Comparison of ENCODE assay signal across 17 cellular contexts in genomic region chr12:95248095-95248494, GRCh38.
"Had no signal": no experiment of that assay in that cellular context is flagged by ENCODE, and none has a peak within 500 bp of the region (broad histone marks: within the 10 kb centered on the region; RNA-seq: fewer than 3 reads in every experiment).

No MANE protein-coding gene starts in this region.

- ATAC-seq: left cardiac atrium; stimulated activated effector memory CD8-positive, alpha-beta T cell treated with anti-CD3 and anti-CD28 coated beads, Interleukin-12 subunit alpha, Interleukin-12 subunit beta, amount 100 ng/mL, for 72 hours had no signal

- H3K27me3 ChIP-seq: tibial artery had no signal

- DNase-seq: activated CD4-positive, alpha-beta T cell treated with anti-CD3 and anti-CD28 coated beads, Interleukin-2, amount 10 ng/mL, durations not matched to agents 7 days and 5 days; activated CD8-positive, alpha-beta memory T cell treated with anti-CD3 and anti-CD28 coated beads, Interleukin-2, amount 50 U/mL, for 48 hours; activated naive CD4-positive, alpha-beta T cell; activated naive CD8-positive, alpha-beta T cell treated with anti-CD3 and anti-CD28 coated beads, Interleukin-2, amount 10 ng/mL, durations not matched to agents 7 days and 5 days; central memory CD4-positive, alpha-beta T cell; cortex of kidney; effector CD4-positive, alpha-beta T cell; foreskin melanocyte; left cardiac atrium; midbrain; tibial artery had no signal

- H3K27ac ChIP-seq: parathyroid adenoma, tibial artery had no signal

- H3K9ac ChIP-seq: parathyroid adenoma had no signal

- H2AFZ ChIP-seq: parathyroid adenoma had no signal

- H3K4me3 ChIP-seq: lung, tibial artery had no signal

- H3K27ac Mint-ChIP-seq: activated CD4-positive, alpha-beta T cell treated with anti-CD3 and anti-CD28 coated beads, Interleukin-2, amount 10 ng/mL, durations not matched to agents 7 days and 5 days; activated naive CD8-positive, alpha-beta T cell treated with anti-CD3 and anti-CD28 coated beads, Interleukin-2, amount 10 ng/mL, durations not matched to agents 7 days and 5 days; activated T-helper 1 cell treated with anti-CD3 and anti-CD28 coated beads, Interleukin-12 subunit alpha, Interleukin-12 subunit beta, Interleukin-2, Interleukin-4 antibody, amounts not matched to agents 30 ng/mL and 10 ng/mL and 1 ng/mL, durations not matched to agents 14 hours and 24 hours and 36 hours; stimulated activated effector memory CD8-positive, alpha-beta T cell treated with anti-CD3 and anti-CD28 coated beads, Interleukin-12 subunit alpha, Interleukin-12 subunit beta, amount 100 ng/mL, for 72 hours had no signal

- H3K9me3 Mint-ChIP-seq: activated CD4-positive, alpha-beta T cell treated with anti-CD3 and anti-CD28 coated beads, Interleukin-2, amount 10 ng/mL, durations not matched to agents 7 days and 5 days; activated naive CD8-positive, alpha-beta T cell treated with anti-CD3 and anti-CD28 coated beads, Interleukin-2, amount 10 ng/mL, durations not matched to agents 7 days and 5 days; activated T-helper 1 cell treated with anti-CD3 and anti-CD28 coated beads, Interleukin-12 subunit alpha, Interleukin-12 subunit beta, Interleukin-2, Interleukin-4 antibody, amounts not matched to agents 30 ng/mL and 10 ng/mL and 1 ng/mL, durations not matched to agents 14 hours and 24 hours and 36 hours; stimulated activated effector memory CD8-positive, alpha-beta T cell treated with anti-CD3 and anti-CD28 coated beads, Interleukin-12 subunit alpha, Interleukin-12 subunit beta, amount 100 ng/mL, for 72 hours had no signal

- H3K9me3 ChIP-seq: tibial artery had no signal

- H3K4me3 Mint-ChIP-seq: activated CD4-positive, alpha-beta T cell treated with anti-CD3 and anti-CD28 coated beads, Interleukin-2, amount 10 ng/mL, durations not matched to agents 7 days and 5 days; activated naive CD8-positive, alpha-beta T cell treated with anti-CD3 and anti-CD28 coated beads, Interleukin-2, amount 10 ng/mL, durations not matched to agents 7 days and 5 days; activated T-helper 1 cell treated with anti-CD3 and anti-CD28 coated beads, Interleukin-12 subunit alpha, Interleukin-12 subunit beta, Interleukin-2, Interleukin-4 antibody, amounts not matched to agents 30 ng/mL and 10 ng/mL and 1 ng/mL, durations not matched to agents 14 hours and 24 hours and 36 hours; brain; stimulated activated effector memory CD8-positive, alpha-beta T cell treated with anti-CD3 and anti-CD28 coated beads, Interleukin-12 subunit alpha, Interleukin-12 subunit beta, amount 100 ng/mL, for 72 hours had no signal

- H3K27me3 Mint-ChIP-seq: activated CD4-positive, alpha-beta T cell treated with anti-CD3 and anti-CD28 coated beads, Interleukin-2, amount 10 ng/mL, durations not matched to agents 7 days and 5 days; activated naive CD8-positive, alpha-beta T cell treated with anti-CD3 and anti-CD28 coated beads, Interleukin-2, amount 10 ng/mL, durations not matched to agents 7 days and 5 days; brain had no signal

- FAIRE-seq: urothelium cell line had no signal
